In genomic region chr4:119039779-119040178, GRCh38 we compare ENCODE assay signal across 11 cellular contexts.
DNase-seq lines count a peak whose midpoint lies in the region; ATAC-seq and TF ChIP-seq lines count a peak whose summit lies in the region.
"Had no signal": no experiment of that assay in that cellular context is flagged by ENCODE, and none has a peak within 500 bp of the region (broad histone marks: within the 10 kb centered on the region; RNA-seq: fewer than 3 reads in every experiment).

No MANE protein-coding gene starts in this region.

- no peak overlapping the region for H3K23ac ChIP-seq in mesendoderm (ENCODE audit: low read length)

- H3K9me3 ChIP-seq in heart left ventricle, result no peaks in the 10 kb centered on the region
- no peaks in the 10 kb centered on the region for H3K9me3 ChIP-seq in right cardiac atrium (ENCODE audit: control insufficient read depth, low read length)
- H3K9me3 ChIP-seq in vagina, result no peaks in the 10 kb centered on the region

- no peak overlapping the region for H2BK120ac ChIP-seq in mesendoderm (ENCODE audit: low read depth, low read length)

- whole genome bisulfite sequencing in heart left ventricle, 4 donors, result 72 to 86% (median 78%) methylated on average over 4 of the region's 4 CpGs
- WGBS in right cardiac atrium, result 76% methylated on average over 4 of the region's 4 CpGs
- no CpG with 5 or more reads among the region's 4 CpGs for WGBS in mesendoderm (ENCODE audit: extremely low coverage, insufficient coverage, low lambda C conversion rate)

- no peaks in the 10 kb centered on the region for H3K36me3 Mint-ChIP-seq in immature natural killer cell
- H3K36me3 Mint-ChIP-seq: activated naive CD4-positive, alpha-beta T cell treated with anti-CD3 and anti-CD28 coated beads, Interleukin-2, amount 10 ng/mL, durations not matched to agents 7 days and 5 days had no signal

- H3K4me3 Mint-ChIP-seq in immature natural killer cell, result no peak overlapping the region
- H3K4me3 Mint-ChIP-seq: activated naive CD4-positive, alpha-beta T cell treated with anti-CD3 and anti-CD28 coated beads, Interleukin-2, amount 10 ng/mL, durations not matched to agents 7 days and 5 days had no signal

- no peak overlapping the region for H3K4me2 ChIP-seq in mesendoderm (ENCODE audit: low read length)

- no peak overlapping the region for H2BK5ac ChIP-seq in mesendoderm (ENCODE audit: low read length)

- H3K4me3 ChIP-seq in heart left ventricle (no peak overlapping the region), right cardiac atrium (ENCODE audit: low read length) (no peak overlapping the region), astrocyte of the spinal cord (ENCODE audit: low read depth, low read length) (no peak overlapping the region), mesendoderm (ENCODE audit: low read length) (no peak overlapping the region), vagina (no peak overlapping the region)

- no peak overlapping the region for H4K5ac ChIP-seq in mesendoderm (ENCODE audit: low read length)

- TF ChIP-seq CTCF in heart left ventricle (IDR thresholded peaks at IDR 0.05) (peak in 5 of 12 donors; percentile 12 to 32 (median 24)), astrocyte of the spinal cord (IDR thresholded peaks at IDR 0.05; ENCODE audit: low read depth, low read length) (peak; percentile 16), vagina (IDR thresholded peaks at IDR 0.05) (no peak)

- H2BK15ac ChIP-seq in mesendoderm (replicated peaks; ENCODE audit: low read depth), result no peak overlapping the region

- no peaks in the 10 kb centered on the region for H3K79me2 ChIP-seq in mesendoderm (ENCODE audit: control insufficient read depth, insufficient read depth, low read length)

- no peaks in the 10 kb centered on the region for H3K79me1 ChIP-seq in mesendoderm (ENCODE audit: low read length)

- no peak overlapping the region for H3K9ac ChIP-seq in mesendoderm (ENCODE audit: low read length)

- H3K27ac ChIP-seq in heart left ventricle (peak overlapping the region in 7 of 12 donors; percentile 61 to 91 (median 78)), right cardiac atrium (ENCODE audit: low read length) (no peak overlapping the region), mesendoderm (ENCODE audit: low read depth, low read length) (no peak overlapping the region), vagina (peak overlapping the region; percentile 78)

- H3K27me3 Mint-ChIP-seq in immature natural killer cell (ENCODE audit: low read depth in 3 of 3), result peaks cover 0 to 4% (median 3%) of the 10 kb centered on the region in 3 donors
- H3K27me3 Mint-ChIP-seq: activated naive CD4-positive, alpha-beta T cell treated with anti-CD3 and anti-CD28 coated beads, Interleukin-2, amount 10 ng/mL, durations not matched to agents 7 days and 5 days had no signal

- H3K56ac ChIP-seq in mesendoderm (ENCODE audit: low read length), result no peak overlapping the region

- H3K4me1 ChIP-seq in heart left ventricle, result peaks cover 0 to 82% (median 51%) of the 10 kb centered on the region in 12 donors
- peaks cover 5% of the 10 kb centered on the region for H3K4me1 ChIP-seq in right cardiac atrium (ENCODE audit: control insufficient read depth, insufficient read depth, low read length)
- no peaks in the 10 kb centered on the region for H3K4me1 ChIP-seq in mesendoderm (ENCODE audit: control insufficient read depth, low read depth, low read length)
- H3K4me1 ChIP-seq in vagina, result peaks cover 45% of the 10 kb centered on the region

- no peaks in the 10 kb centered on the region for H3K4me1 Mint-ChIP-seq in immature natural killer cell
- H3K4me1 Mint-ChIP-seq: activated naive CD4-positive, alpha-beta T cell treated with anti-CD3 and anti-CD28 coated beads, Interleukin-2, amount 10 ng/mL, durations not matched to agents 7 days and 5 days had no signal

- H3K36me3 ChIP-seq in heart left ventricle, result peaks cover 0 to 8% (median 0%) of the 10 kb centered on the region in 9 donors
- H3K36me3 ChIP-seq in mesendoderm (ENCODE audit: control insufficient read depth, insufficient read depth, low read length), result no peaks in the 10 kb centered on the region
- no peaks in the 10 kb centered on the region for H3K36me3 ChIP-seq in vagina

- H3K27ac Mint-ChIP-seq in immature natural killer cell, result no peak overlapping the region
- H3K27ac Mint-ChIP-seq: activated naive CD4-positive, alpha-beta T cell treated with anti-CD3 and anti-CD28 coated beads, Interleukin-2, amount 10 ng/mL, durations not matched to agents 7 days and 5 days had no signal

- intact Hi-C loops in heart left ventricle (cut with DNase I) (loop anchor here (5.0 to 10.0 kb wide), 13 partner anchors 57 to 285 kb away; partner anchors contain the start of genes MYOZ2 (in 5 of the 10) and USP53 (in 3 of the 10)), right cardiac atrium (cut with DNase I) (loop anchor here (5.0 to 10.0 kb wide), 5 partner anchors 95 to 248 kb away; partner anchors contain the start of gene MYOZ2 (in 1 of the 4)), vagina (cut with DNase I) (loop anchor here (10.0 kb wide), 1 partner anchor 175 kb away; the partner anchor contains the start of gene USP53)

- no peak overlapping the region for H3K4ac ChIP-seq in mesendoderm (ENCODE audit: low read depth, low read length)

- no peak overlapping the region for H3K18ac ChIP-seq in mesendoderm (ENCODE audit: low read length)

- H3K9me3 Mint-ChIP-seq in immature natural killer cell, result no peaks in the 10 kb centered on the region
- H3K9me3 Mint-ChIP-seq: activated naive CD4-positive, alpha-beta T cell treated with anti-CD3 and anti-CD28 coated beads, Interleukin-2, amount 10 ng/mL, durations not matched to agents 7 days and 5 days had no signal

- in situ Hi-C loops in astrocyte of the spinal cord (cut with HindIII; ENCODE audit: low sequenced_read_pairs), result no loop called here

- no peak overlapping the region for H2AK5ac ChIP-seq in mesendoderm (ENCODE audit: low read length)

- no peak for TF ChIP-seq POLR2A in heart left ventricle (IDR thresholded peaks at IDR 0.05)
- no peak for TF ChIP-seq POLR2A in vagina (IDR thresholded peaks at IDR 0.05)

- H3K27me3 ChIP-seq in heart left ventricle (no peaks in the 10 kb centered on the region), right cardiac atrium (ENCODE audit: control insufficient read depth, insufficient read depth) (no peaks in the 10 kb centered on the region), mesendoderm (ENCODE audit: insufficient read depth, low read length, poor library complexity) (no peaks in the 10 kb centered on the region), vagina (no peaks in the 10 kb centered on the region)

- no peak overlapping the region for H4K8ac ChIP-seq in mesendoderm (ENCODE audit: low read depth, low read length)

- no peak for ATAC-seq in heart left ventricle
- no peak for ATAC-seq in right cardiac atrium

- no peak for DNase-seq in heart left ventricle
- no peak for DNase-seq in right cardiac atrium
- no peak for DNase-seq in astrocyte of the spinal cord (ENCODE audit: low read depth, low spot score)
- DNase-seq in mesendoderm, result peak; percentile 70
- DNase-seq in vagina (ENCODE audit: extremely low spot score in 2 of 2), result no peak
- DNase-seq in activated CD4-positive, alpha-beta T cell treated with anti-CD3 and anti-CD28 coated beads, Interleukin-2, amount 50 U/mL, for 1 hour, result no peak
- DNase-seq in immature natural killer cell, result no peak
- DNase-seq in NCI-H2081 treated with DMSO at 0.1 percent for 48 hours (lab: John Stamatoyannopoulos, UW), result no peak
- DNase-seq: activated naive CD4-positive, alpha-beta T cell treated with anti-CD3 and anti-CD28 coated beads, Interleukin-2, amount 10 ng/mL, durations not matched to agents 7 days and 5 days; KBM-7; kidney glomerular epithelial cell had no signal

Comparison
In these comparisons a context has a peak if more than half of its experiments do, and no peak if none do; other contexts are left out.
1. H3K27ac ChIP-seq: peak in heart left ventricle (7 of 12) and vagina (single experiment); none in right cardiac atrium (single experiment) and mesendoderm (single experiment).